In genomic region chr5:74870299-74871067, GRCh38 we compare ENCODE assay signal across 26 cellular contexts. TPM values are rescaled to one million over a fixed set of nuclear protein-coding genes. Genes with fewer than 3 reads are reported as not detected.
DNase-seq lines count a peak whose midpoint lies in the region; ATAC-seq and TF ChIP-seq lines count a peak whose summit lies in the region.
"Had no signal": no experiment of that assay in that cellular context is flagged by ENCODE, and none has a peak within 500 bp of the region (broad histone marks: within the 10 kb centered on the region; RNA-seq: fewer than 3 reads in every experiment).

No MANE protein-coding gene starts in this region.

- H3K27ac Mint-ChIP-seq in chondrocyte (ENCODE audit: unreplicated experiment): peak overlapping the region; percentile 42
- H3K27ac Mint-ChIP-seq: activated CD4-positive, alpha-beta memory T cell treated with anti-CD3 and anti-CD28 coated beads, Interleukin-2, amount 10 ng/mL, durations not matched to agents 7 days and 5 days; activated naive CD8-positive, alpha-beta T cell; IgD-negative memory B cell; stimulated activated naive CD8-positive, alpha-beta T cell treated with anti-CD3 and anti-CD28 coated beads, Interleukin-15, Interleukin-2, amounts not matched to agents 100 ng/mL and 50 ng/mL, for 24 hours had no signal

- H3K27ac ChIP-seq in trophoblast cell (ENCODE audit: low read depth, low read length): peak overlapping the region; percentile 64
- H3K27ac ChIP-seq: 22Rv1, left ventricle myocardium inferior, SJSA1, skin epidermis, thoracic aorta had no signal

- H3K27me3 ChIP-seq in Loucy (ENCODE audit: insufficient read depth, low read length, poor library complexity, severe bottlenecking) (no peaks in the 10 kb centered on the region), trophoblast cell (ENCODE audit: insufficient read depth, low read length) (no peaks in the 10 kb centered on the region)
- H3K27me3 ChIP-seq: SJSA1 had no signal

- H2AFZ ChIP-seq in Loucy (ENCODE audit: low read length) (no peak overlapping the region), trophoblast cell (ENCODE audit: insufficient read depth, low read length, poor library complexity) (no peak overlapping the region)

- peak; percentile 48 for DNase-seq in DMS 273 (lab: John Stamatoyannopoulos, UW; ENCODE audit: unreplicated experiment)
- no peak for DNase-seq in DMS 273 treated with DMSO at 0.1 percent for 48 hours (lab: John Stamatoyannopoulos, UW)
- DNase-seq in chondrocyte (ENCODE audit: low spot score): no peak
- DNase-seq in trophoblast cell: peak; percentile 70 to 94
- DNase-seq in NCI-H345 (lab: John Stamatoyannopoulos, UW): no peak
- DNase-seq: activated CD4-positive, alpha-beta memory T cell treated with anti-CD3 and anti-CD28 coated beads, Interleukin-2, amount 10 ng/mL, durations not matched to agents 7 days and 5 days; activated effector memory CD4-positive, alpha-beta T cell treated with Interleukin-2 at 50 U/mL for 16 hours; aorta; caudate nucleus; CD8-positive, alpha-beta memory T cell; hypothalamus; left ventricle myocardium inferior; naive B cell; NCI-H2029 treated with DMSO at 0.1 percent for 48 hours; NCI-H748 treated with DMSO at 0.1 percent for 48 hours had no signal

- H3K9me3 ChIP-seq in Loucy (ENCODE audit: insufficient read depth, low read depth, low read length) (no peaks in the 10 kb centered on the region; the same call in 1 of the 2 replicates), trophoblast cell (ENCODE audit: insufficient read depth, low read depth, low read length) (no peaks in the 10 kb centered on the region)
- H3K9me3 ChIP-seq: left ventricle myocardium inferior, thoracic aorta had no signal

- H3K4me1 Mint-ChIP-seq in chondrocyte (ENCODE audit: low read depth): peaks cover 15% of the 10 kb centered on the region

- H3K9me2 ChIP-seq in Loucy (replicated peaks; ENCODE audit: low read depth, low read length): no peaks in the 10 kb centered on the region

- H2BK5ac ChIP-seq in trophoblast cell (ENCODE audit: low read depth, low read length, poor library complexity): peak overlapping the region; percentile 94

- H3K9ac ChIP-seq in Loucy (ENCODE audit: low read depth, low read length, poor library complexity, severe bottlenecking): peak overlapping the region; percentile 67
- no peak overlapping the region for H3K9ac ChIP-seq in trophoblast cell (ENCODE audit: low read length)

- peaks cover under 1% of the 10 kb centered on the region; the same call in 1 of the 2 replicates for H3K79me2 ChIP-seq in Loucy (ENCODE audit: insufficient read depth, low read length)
- H3K79me2 ChIP-seq in trophoblast cell (ENCODE audit: control insufficient read depth, insufficient read depth, low read length, poor library complexity): peaks cover 12% of the 10 kb centered on the region

- no peaks in the 10 kb centered on the region for H4K20me1 ChIP-seq in Loucy (ENCODE audit: insufficient read depth, low read length, poor library complexity, severe bottlenecking)

- no peak overlapping the region for H4K12ac ChIP-seq in trophoblast cell (ENCODE audit: low read depth, low read length)

- no peak overlapping the region for H3K23ac ChIP-seq in trophoblast cell (ENCODE audit: low read length)

- H3K36me3 ChIP-seq in Loucy (ENCODE audit: insufficient read depth, low read length) (no peaks in the 10 kb centered on the region), trophoblast cell (ENCODE audit: control insufficient read depth in 1 of 2, insufficient read depth in 2 of 2, low read length in 2 of 2) (no peaks in the 10 kb centered on the region)
- H3K36me3 ChIP-seq: left ventricle myocardium inferior, thoracic aorta had no signal

- H3K4me2 ChIP-seq in Loucy (ENCODE audit: low read depth, low read length, poor library complexity, severe bottlenecking) (no peak overlapping the region), trophoblast cell (ENCODE audit: low read length) (no peak overlapping the region)

- ATAC-seq in GM21619 (IDR thresholded peaks at IDR 0.05; ENCODE audit: unreplicated experiment) (no peak), HG03457 (IDR thresholded peaks at IDR 0.05; ENCODE audit: unreplicated experiment) (no peak)
- ATAC-seq: activated CD4-positive, CD25-positive, alpha-beta regulatory T cell treated with anti-CD3 and anti-CD28 coated beads, Interleukin-2, amount 50 U/mL, for 24 hours had no signal

- H3K79me1 ChIP-seq in trophoblast cell (ENCODE audit: low read length): peaks cover 34% of the 10 kb centered on the region

- no CpG with 5 or more reads among the region's 3 CpGs for WGBS in trophoblast cell (ENCODE audit: extremely low coverage, insufficient coverage, insufficient read length)

- peak overlapping the region; percentile 94 for H4K91ac ChIP-seq in trophoblast cell (ENCODE audit: low read depth, low read length)

- H2AK5ac ChIP-seq in trophoblast cell (ENCODE audit: low read length): peak overlapping the region; percentile 86

- H4K8ac ChIP-seq in trophoblast cell (ENCODE audit: low read depth, low read length): no peak overlapping the region

- H3K4me3 Mint-ChIP-seq in chondrocyte (ENCODE audit: unreplicated experiment): no peak overlapping the region
- H3K4me3 Mint-ChIP-seq: activated CD4-positive, alpha-beta memory T cell treated with anti-CD3 and anti-CD28 coated beads, Interleukin-2, amount 10 ng/mL, durations not matched to agents 7 days and 5 days; activated naive CD8-positive, alpha-beta T cell; IgD-negative memory B cell; stimulated activated naive CD8-positive, alpha-beta T cell treated with anti-CD3 and anti-CD28 coated beads, Interleukin-15, Interleukin-2, amounts not matched to agents 100 ng/mL and 50 ng/mL, for 24 hours had no signal

- TF ChIP-seq CTCF in Loucy (conservative IDR thresholded peaks at IDR 0.05; ENCODE audit: low read length) (no peak), chondrocyte (IDR thresholded peaks at IDR 0.05) (no peak)

- peak overlapping the region; percentile 97 for H2BK12ac ChIP-seq in trophoblast cell (ENCODE audit: low read length)

- H2BK120ac ChIP-seq in trophoblast cell (ENCODE audit: insufficient read depth, low read length, poor library complexity): peak overlapping the region; percentile 99

- peaks cover 6% of the 10 kb centered on the region for H3F3A ChIP-seq in Loucy (ENCODE audit: low read depth)

- no peak overlapping the region for H3K4me3 ChIP-seq in Loucy (ENCODE audit: low read length, poor library complexity, severe bottlenecking)
- H3K4me3 ChIP-seq in trophoblast cell (ENCODE audit: low read depth, low read length): no peak overlapping the region
- H3K4me3 ChIP-seq: left ventricle myocardium inferior, SJSA1, skin epidermis, thoracic aorta had no signal

- H3K18ac ChIP-seq in trophoblast cell (ENCODE audit: low read length): no peak overlapping the region

- H3K9me3 Mint-ChIP-seq in chondrocyte (ENCODE audit: low read depth): no peaks in the 10 kb centered on the region
- H3K9me3 Mint-ChIP-seq: activated CD4-positive, alpha-beta memory T cell treated with anti-CD3 and anti-CD28 coated beads, Interleukin-2, amount 10 ng/mL, durations not matched to agents 7 days and 5 days; CD8-positive, alpha-beta memory T cell; IgD-negative memory B cell; naive B cell; stimulated activated naive CD8-positive, alpha-beta T cell treated with anti-CD3 and anti-CD28 coated beads, Interleukin-15, Interleukin-2, amounts not matched to agents 100 ng/mL and 50 ng/mL, for 24 hours had no signal

- peak overlapping the region; percentile 86 for H3K14ac ChIP-seq in trophoblast cell (ENCODE audit: low read length)

- H3K27me3 Mint-ChIP-seq in chondrocyte (ENCODE audit: low read depth): no peaks in the 10 kb centered on the region
- H3K27me3 Mint-ChIP-seq: activated naive CD8-positive, alpha-beta T cell had no signal

- H3K4me1 ChIP-seq in Loucy (ENCODE audit: insufficient read depth, low read length, poor library complexity, severe bottlenecking) (peaks cover 21% of the 10 kb centered on the region), trophoblast cell (ENCODE audit: control insufficient read depth in 1 of 2, insufficient read depth in 2 of 2, low read length in 2 of 2) (peaks cover 4 to 8% of the 10 kb centered on the region in 2 experiments)

- no peaks in the 10 kb centered on the region for H3K36me3 Mint-ChIP-seq in chondrocyte (ENCODE audit: low read depth)
- H3K36me3 Mint-ChIP-seq: activated naive CD8-positive, alpha-beta T cell; IgD-negative memory B cell had no signal

- no peak overlapping the region for H3K4ac ChIP-seq in trophoblast cell (ENCODE audit: low read depth, low read length)

RNA-seq across cellular contexts. Expression of gene FAM169A, which starts 4.3 kb away (rescaled TPM):
- total RNA-seq in chondrocyte: 5.9 to 8.8 TPM (median 7.9 TPM) in 3 replicates
- 22.4 and 22.6 TPM in 2 replicates for polyA plus RNA-seq in trophoblast cell (2013)

Comparison
In these comparisons a context has a peak if more than half of its experiments do, and no peak if none do; other contexts are left out.
1. DNase-seq: peak in DMS 273 (single experiment) and trophoblast cell (2 of 2); none in DMS 273 treated with DMSO at 0.1 percent for 48 hours (single experiment), chondrocyte (single experiment) and NCI-H345 (single experiment).